In genomic region chr1:27633640-27634165, GRCh38 we compare ENCODE assay signal across 8 cellular contexts. TPM values are rescaled to one million over a fixed set of nuclear protein-coding genes. Genes with fewer than 3 reads are reported as not detected.
A peak's percentile ranks its signal among the peaks of the same experiment; 100 is the strongest.
DNase-seq lines count a peak whose midpoint lies in the region; ATAC-seq and TF ChIP-seq lines count a peak whose summit lies in the region.

No MANE protein-coding gene starts in this region.

- no peaks in the 10 kb centered on the region for H3K27me3 Mint-ChIP-seq in natural killer cell treated with Interleukin-12 subunit alpha and Interleukin-12 subunit beta and Interleukin-15 and Interleukin-18, amount 100 ng/mL, for 72 hours

- peak overlapping the region; percentile 79 to 83 for H3K27ac Mint-ChIP-seq in natural killer cell treated with Interleukin-12 subunit alpha and Interleukin-12 subunit beta and Interleukin-15 and Interleukin-18, amount 100 ng/mL, for 72 hours

- H3K27ac ChIP-seq in duodenal mucosa (ENCODE audit: low read depth, low read length) = no peak overlapping the region

- H3K4me3 Mint-ChIP-seq in natural killer cell treated with Interleukin-12 subunit alpha and Interleukin-12 subunit beta and Interleukin-15 and Interleukin-18, amount 100 ng/mL, for 72 hours = peak overlapping the region; percentile 71

- CTCF ChIA-PET in AG04449 (lab: Yijun Ruan, JAX) = interaction anchor here (0.7 kb wide), 1 partner anchor 29 kb away, joined by 5 read pairs; no protein-coding TSS in a partner anchor

- DNase-seq in AG04449 (ENCODE audit: low read depth, low spot score) = no peak
- no peak for DNase-seq in Jurkat, Clone E6-1 (ENCODE audit: low read depth, low spot score)
- DNase-seq in natural killer cell treated with Interleukin-12 subunit alpha and Interleukin-12 subunit beta and Interleukin-15 and Interleukin-18, amount 100 ng/mL, for 72 hours (ENCODE audit: low spot score) = peak; percentile 60
- DNase-seq in RPMI8226 = no peak
- DNase-seq in pons (ENCODE audit: low spot score) = no peak

- H3K4me3 ChIP-seq in AG04449 (ENCODE audit: low read depth, low read length) (peak overlapping the region; percentile 37), duodenal mucosa (ENCODE audit: low read depth in 1 of 2, low read length in 2 of 2) (peak overlapping the region; percentile 56 to 58)
- peak overlapping the region; percentile 55 for H3K4me3 ChIP-seq in Jurkat, Clone E6-1 (ENCODE audit: low read length)

- H3K9me3 ChIP-seq in duodenal mucosa (ENCODE audit: control insufficient read depth in 1 of 2, low read length in 2 of 2) = no peaks in the 10 kb centered on the region

- peaks cover 8 to 36% of the 10 kb centered on the region in 2 donors for H3K4me1 ChIP-seq in duodenal mucosa (ENCODE audit: control insufficient read depth in 1 of 2, insufficient read depth in 2 of 2, low read length in 2 of 2)

- peaks cover 21 to 25% of the 10 kb centered on the region in 2 donors for H3K27me3 ChIP-seq in duodenal mucosa (ENCODE audit: control insufficient read depth in 1 of 2, insufficient read depth in 2 of 2, low read length in 2 of 2)

- peaks cover 72% of the 10 kb centered on the region in 2 donors for H3K4me1 Mint-ChIP-seq in natural killer cell treated with Interleukin-12 subunit alpha and Interleukin-12 subunit beta and Interleukin-15 and Interleukin-18, amount 100 ng/mL, for 72 hours (ENCODE audit: low read depth in 2 of 2)

- H3K36me3 Mint-ChIP-seq in natural killer cell treated with Interleukin-12 subunit alpha and Interleukin-12 subunit beta and Interleukin-15 and Interleukin-18, amount 100 ng/mL, for 72 hours = no peaks in the 10 kb centered on the region

- POLR2A ChIA-PET in AG04449 (lab: Yijun Ruan, JAX) = no interaction called here

- no peaks in the 10 kb centered on the region for H3K9me3 Mint-ChIP-seq in natural killer cell treated with Interleukin-12 subunit alpha and Interleukin-12 subunit beta and Interleukin-15 and Interleukin-18, amount 100 ng/mL, for 72 hours

- TF ChIP-seq CTCF in AG04449 (IDR thresholded peaks at IDR 0.05; ENCODE audit: insufficient read depth, low read length, missing control alignments) = no peak

- no peak for ATAC-seq in natural killer cell treated with Interleukin-12 subunit alpha and Interleukin-12 subunit beta and Interleukin-15 and Interleukin-18, amount 100 ng/mL, for 72 hours
- no peak for ATAC-seq in HG02642 (IDR thresholded peaks at IDR 0.05; ENCODE audit: poor library complexity, unreplicated experiment)
- no peak for ATAC-seq in GM19351 (IDR thresholded peaks at IDR 0.05; ENCODE audit: unreplicated experiment)

- peak overlapping the region; percentile 38 to 43 for H3K9ac ChIP-seq in duodenal mucosa (ENCODE audit: low read depth in 1 of 2, low read length in 2 of 2)

- no peaks in the 10 kb centered on the region for H3K36me3 ChIP-seq in duodenal mucosa (ENCODE audit: control insufficient read depth in 1 of 2, insufficient read depth in 2 of 2, low read length in 2 of 2)

RNA-seq across cellular contexts. Expression of gene FGR, which starts 1.3 kb away (rescaled TPM):
- polyA plus RNA-seq in Jurkat, Clone E6-1 (2012; ENCODE audit: insufficient read depth, insufficient read length) = 0.49 TPM
- total RNA-seq in natural killer cell treated with Interleukin-12 subunit alpha and Interleukin-12 subunit beta and Interleukin-15 and Interleukin-18, amount 100 ng/mL, for 72 hours = 10 to 100 TPM; 14.2 to 60.0 TPM

RNA-seq across cellular contexts. Expression of gene AHDC1, which starts 29.8 kb away (rescaled TPM):
- polyA plus RNA-seq in Jurkat, Clone E6-1 (2012; ENCODE audit: insufficient read depth, insufficient read length) = 14.8 TPM
- 10 to 100 TPM; 38.8 to 42.9 TPM for total RNA-seq in natural killer cell treated with Interleukin-12 subunit alpha and Interleukin-12 subunit beta and Interleukin-15 and Interleukin-18, amount 100 ng/mL, for 72 hours

RNA-seq across cellular contexts. Expression of gene IFI6, which starts 38.3 kb away (rescaled TPM):
- 46.7 TPM for polyA plus RNA-seq in Jurkat, Clone E6-1 (2012; ENCODE audit: insufficient read depth, insufficient read length)
- total RNA-seq in natural killer cell treated with Interleukin-12 subunit alpha and Interleukin-12 subunit beta and Interleukin-15 and Interleukin-18, amount 100 ng/mL, for 72 hours = 10 to 100 TPM; 42.8 to 45.4 TPM
